18 cellular contexts compared by ENCODE assay signal in the genomic region with DNA sequence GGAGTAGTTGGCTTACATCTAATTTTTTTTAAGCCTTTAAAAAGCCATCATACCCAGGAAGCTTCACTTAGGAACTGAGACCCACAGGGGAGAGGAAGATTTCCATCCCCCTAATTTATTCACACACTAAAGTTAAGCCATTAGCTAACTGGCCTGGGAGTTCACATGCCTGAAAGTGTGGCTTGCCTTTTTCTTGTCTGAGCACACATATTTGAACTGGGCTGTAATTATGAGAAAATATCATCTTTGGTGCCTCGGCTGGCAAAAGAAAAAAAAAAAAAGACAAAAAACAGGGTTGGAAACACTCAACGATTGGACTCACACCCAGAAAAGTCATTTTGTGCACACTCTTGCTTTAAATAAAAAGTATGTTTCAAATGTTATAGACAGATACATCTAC.
DNase-seq lines count a peak whose midpoint lies in the region; TF ChIP-seq lines count a peak whose summit lies in the region.
"Had no signal": no experiment of that assay in that cellular context is flagged by ENCODE, and none has a peak within 500 bp of the region (broad histone marks: within the 10 kb centered on the region; RNA-seq: fewer than 3 reads in every experiment).

No MANE protein-coding gene starts in this region.

- H3K4me1 ChIP-seq in HEK293 (ENCODE audit: control insufficient read depth, insufficient read depth, low read length) (no peaks in the 10 kb centered on the region; the same call in 1 of the 2 replicates), adipocyte (ENCODE audit: control insufficient read depth, insufficient read depth, low read length) (peaks cover 45% of the 10 kb centered on the region), neural progenitor cell (peaks cover 7% of the 10 kb centered on the region), neuronal stem cell (ENCODE audit: control insufficient read depth in 2 of 2, insufficient read depth in 1 of 2, low read depth in 1 of 2, low read length in 2 of 2) (peaks cover 0 to 2% of the 10 kb centered on the region in 2 donors)

- no CpG with 5 or more reads among the region's 2 CpGs for WGBS in neuronal stem cell (ENCODE audit: extremely low coverage in 2 of 2, insufficient read length in 2 of 2, insufficient replicate concordance in 1 of 2), 2 donors

- no peak overlapping the region for H4K8ac ChIP-seq in neuronal stem cell (ENCODE audit: low read depth, low read length)

- no peak overlapping the region for H2BK12ac ChIP-seq in neuronal stem cell (ENCODE audit: low read length)

- H2AFZ ChIP-seq in neural progenitor cell (replicated peaks) (no peak overlapping the region), neuronal stem cell (ENCODE audit: low read length) (no peak overlapping the region)

- no peak overlapping the region for H3K4ac ChIP-seq in neuronal stem cell (ENCODE audit: low read length)

- H2BK15ac ChIP-seq in neuronal stem cell (ENCODE audit: low read length) = no peak overlapping the region

- DNase-seq in adipocyte (ENCODE audit: low read depth) = no peak
- DNase-seq in glutamatergic neuron = no peak
- DNase-seq in neural progenitor cell (ENCODE audit: low spot score) = peak; percentile 16
- no peak for DNase-seq in NOMO-1 (lab: John Stamatoyannopoulos, UW; ENCODE audit: unreplicated experiment in 2 of 2)
- no peak for DNase-seq in neuronal stem cell (ENCODE audit: low spot score)
- no peak for DNase-seq in NCI-H2081 treated with DMSO at 0.1 percent for 48 hours (lab: John Stamatoyannopoulos, UW)
- no peak for DNase-seq in dorsolateral prefrontal cortex
- DNase-seq: CD4-positive, CD25-positive, alpha-beta regulatory T cell; EL; GF-D8; KBM-7; MM.1S; NCI-H1092; NCI-H1436; NCI-H187 treated with DMSO at 0.1 percent for 48 hours; PC-3; Right ventricle myocardium superior had no signal

- no peaks in the 10 kb centered on the region for H3K36me3 ChIP-seq in HEK293 (ENCODE audit: control insufficient read depth in 2 of 2, insufficient read depth in 1 of 2, low read length in 2 of 2)
- no peaks in the 10 kb centered on the region for H3K36me3 ChIP-seq in adipocyte (ENCODE audit: control insufficient read depth, insufficient read depth, low read length, severe bottlenecking)
- H3K36me3 ChIP-seq in neural progenitor cell = no peaks in the 10 kb centered on the region
- H3K36me3 ChIP-seq in neuronal stem cell (replicated peaks in 1 of 2; ENCODE audit: control insufficient read depth in 2 of 2, insufficient read depth in 2 of 2, low read length in 2 of 2) = no peaks in the 10 kb centered on the region

- H2BK120ac ChIP-seq in neuronal stem cell (ENCODE audit: low read depth, low read length) = no peak overlapping the region

- H3K27me3 Mint-ChIP-seq in glutamatergic neuron (ENCODE audit: unreplicated experiment) = no peaks in the 10 kb centered on the region
- H3K27me3 Mint-ChIP-seq in neural progenitor cell (ENCODE audit: insufficient read depth, low read depth) = no peaks in the 10 kb centered on the region
- H3K27me3 Mint-ChIP-seq: CD4-positive, CD25-positive, alpha-beta regulatory T cell had no signal

- H3K27ac ChIP-seq in HEK293 (ENCODE audit: extremely low read depth, low read depth, low read length) (peak overlapping the region; percentile 32), neural progenitor cell (no peak overlapping the region), neuronal stem cell (replicated peaks; ENCODE audit: low read length) (no peak overlapping the region), dorsolateral prefrontal cortex (no peak overlapping the region)

- H3K36me3 Mint-ChIP-seq in glutamatergic neuron (ENCODE audit: unreplicated experiment) (no peaks in the 10 kb centered on the region), neural progenitor cell (no peaks in the 10 kb centered on the region)
- H3K36me3 Mint-ChIP-seq: CD4-positive, CD25-positive, alpha-beta regulatory T cell had no signal

- H3K4me2 ChIP-seq in neural progenitor cell (no peak overlapping the region), neuronal stem cell (ENCODE audit: insufficient read depth, low read length, poor library complexity, severe bottlenecking) (no peak overlapping the region)

- H3F3A ChIP-seq in neural progenitor cell (ENCODE audit: low read depth) = no peaks in the 10 kb centered on the region

- intact Hi-C loops in dorsolateral prefrontal cortex (cut with DNase I) = no loop called here

- peak overlapping the region; percentile 60 for H3K4me3 Mint-ChIP-seq in glutamatergic neuron (ENCODE audit: unreplicated experiment)
- no peak overlapping the region for H3K4me3 Mint-ChIP-seq in neural progenitor cell
- H3K4me3 Mint-ChIP-seq: CD4-positive, CD25-positive, alpha-beta regulatory T cell had no signal

- peak overlapping the region; percentile 73 for H3K9ac ChIP-seq in adipocyte (ENCODE audit: low read length)
- H3K9ac ChIP-seq in neural progenitor cell = no peak overlapping the region
- no peak overlapping the region for H3K9ac ChIP-seq in neuronal stem cell (ENCODE audit: low read depth, low read length, poor library complexity)

- H4K91ac ChIP-seq in neuronal stem cell (ENCODE audit: low read depth, low read length, poor library complexity) = no peak overlapping the region

- H3K4me3 ChIP-seq in HEK293 (ENCODE audit: low read depth, low read length) (no peak overlapping the region), adipocyte (ENCODE audit: low read length) (peak overlapping the region; percentile 17), neural progenitor cell (no peak overlapping the region), neuronal stem cell (ENCODE audit: low read length in 2 of 2) (no peak overlapping the region), dorsolateral prefrontal cortex (no peak overlapping the region)

- no peak overlapping the region for H3K23ac ChIP-seq in neuronal stem cell (ENCODE audit: low read depth, low read length, poor library complexity)

- no peaks in the 10 kb centered on the region for H3K27me3 ChIP-seq in adipocyte (replicated peaks; ENCODE audit: control insufficient read depth, insufficient read depth, low read length)
- no peaks in the 10 kb centered on the region for H3K27me3 ChIP-seq in neural progenitor cell
- H3K27me3 ChIP-seq in neuronal stem cell (ENCODE audit: control insufficient read depth in 3 of 3, insufficient read depth in 3 of 3, low read depth in 1 of 3, low read length in 3 of 3) = no peaks in the 10 kb centered on the region
- H3K27me3 ChIP-seq in dorsolateral prefrontal cortex = peaks cover 0 to 7% (median 0%) of the 10 kb centered on the region in 45 donors

- no peak overlapping the region for H3K14ac ChIP-seq in neuronal stem cell (ENCODE audit: low read length)

- no peak overlapping the region for H2AK5ac ChIP-seq in neuronal stem cell (ENCODE audit: low read depth, low read length)

- H3K4me1 Mint-ChIP-seq in glutamatergic neuron (ENCODE audit: low read depth, unreplicated experiment) (peaks cover 52% of the 10 kb centered on the region), neural progenitor cell (peaks cover 13% of the 10 kb centered on the region)
- H3K4me1 Mint-ChIP-seq: CD4-positive, CD25-positive, alpha-beta regulatory T cell had no signal

- H4K20me1 ChIP-seq in neural progenitor cell (ENCODE audit: low read depth) = no peaks in the 10 kb centered on the region

- H3K9me3 Mint-ChIP-seq in glutamatergic neuron (ENCODE audit: unreplicated experiment) = peaks cover 2% of the 10 kb centered on the region
- no peaks in the 10 kb centered on the region for H3K9me3 Mint-ChIP-seq in neural progenitor cell

- H2BK5ac ChIP-seq in neuronal stem cell (ENCODE audit: low read length) = no peak overlapping the region

- H3K27ac Mint-ChIP-seq in glutamatergic neuron (ENCODE audit: unreplicated experiment) (no peak overlapping the region), neural progenitor cell (no peak overlapping the region)
- H3K27ac Mint-ChIP-seq: CD4-positive, CD25-positive, alpha-beta regulatory T cell had no signal

- H3K79me2 ChIP-seq in neural progenitor cell (ENCODE audit: low read depth) = no peaks in the 10 kb centered on the region

- CTCF ChIA-PET in HEK293 (lab: Yijun Ruan, JAX) = interaction anchor here (0.6 to 1.1 kb wide), 2 partner anchors 12 to 20 kb away, joined by 3 read pairs; no protein-coding TSS in a partner anchor

- no peaks in the 10 kb centered on the region for H3K9me3 ChIP-seq in HEK293 (ENCODE audit: control insufficient read depth, insufficient read depth, low read depth, low read length)
- no peaks in the 10 kb centered on the region for H3K9me3 ChIP-seq in adipocyte (ENCODE audit: control insufficient read depth, low read length)
- H3K9me3 ChIP-seq in neural progenitor cell (ENCODE audit: low read depth) = no peaks in the 10 kb centered on the region
- H3K9me3 ChIP-seq in neuronal stem cell (replicated peaks in 1 of 2; ENCODE audit: control insufficient read depth in 2 of 2, insufficient read depth in 1 of 2, low read depth in 1 of 2, low read length in 2 of 2) = no peaks in the 10 kb centered on the region

- TF ChIP-seq CTCF in HEK293 (tag by site-specific recombination; IDR thresholded peaks at IDR 0.05) = no peak
- no peak for TF ChIP-seq CTCF in glutamatergic neuron (IDR thresholded peaks at IDR 0.05; ENCODE audit: partially characterized antibody, unreplicated experiment)
- no peak for TF ChIP-seq CTCF in neural progenitor cell (IDR thresholded peaks at IDR 0.05)
- TF ChIP-seq CTCF in dorsolateral prefrontal cortex (IDR thresholded peaks at IDR 0.05 in 54 of 56, conservative IDR thresholded peaks at IDR 0.05 in 2 of 56; ENCODE audit: low read depth in 1 of 56, partially characterized antibody in 56 of 56) = no peak

- no peaks in the 10 kb centered on the region for H3K79me1 ChIP-seq in neuronal stem cell (ENCODE audit: low read depth, low read length)

- no peak overlapping the region for H3K18ac ChIP-seq in neuronal stem cell (ENCODE audit: low read length)

- POLR2A ChIA-PET in HEK293 (lab: Yijun Ruan, JAX) = interaction anchor here (0.7 kb wide), 1 partner anchor 274 kb away, joined by 3 read pairs; no protein-coding TSS in a partner anchor

TF ChIP-seq in HEK293, 187 proteins besides CTCF, POLR2A, EP300 and RAD21:
- no peak for TF ChIP-seq ZNF133 (tag by site-specific recombination; IDR thresholded peaks at IDR 0.05)
- TF ChIP-seq ZSCAN30 (tag by site-specific recombination; IDR thresholded peaks at IDR 0.05) = no peak
- TF ChIP-seq ZNF274 (IDR thresholded peaks at IDR 0.05; ENCODE audit: low read length) = no peak
- no peak for TF ChIP-seq ZNF274 (tag by site-specific recombination; IDR thresholded peaks at IDR 0.05; ENCODE audit: borderline replicate concordance)
- TF ChIP-seq ZNF214 (tag by site-specific recombination; IDR thresholded peaks at IDR 0.05; ENCODE audit: borderline replicate concordance) = no peak
